ENCODE assay signal across 19 cellular contexts in genomic region chrX:22445880-22446279, GRCh38.
"Had no signal": no experiment of that assay in that cellular context is flagged by ENCODE, and none has a peak within 500 bp of the region (broad histone marks: within the 10 kb centered on the region; RNA-seq: fewer than 3 reads in every experiment).

No MANE protein-coding gene starts in this region.

- H2AFZ ChIP-seq: hepatocyte had no signal

- H3K4me2 ChIP-seq: hepatocyte had no signal

- H3K27me3 Mint-ChIP-seq: stimulated activated memory B cell treated with anti-CD40 and anti-IgM and Interleukin-4, amounts not matched to agents 10 μg/mL and 1 μg/mL and 100 μg/mL, for 72 hours; stimulated activated naive CD8-positive, alpha-beta T cell treated with anti-CD3 and anti-CD28 coated beads, Interleukin-15, Interleukin-2, amounts not matched to agents 100 ng/mL and 50 ng/mL, for 24 hours had no signal

- H3K4me3 Mint-ChIP-seq: nephron; stimulated activated memory B cell treated with anti-CD40 and anti-IgM and Interleukin-4, amounts not matched to agents 10 μg/mL and 1 μg/mL and 100 μg/mL, for 72 hours; stimulated activated naive CD8-positive, alpha-beta T cell treated with anti-CD3 and anti-CD28 coated beads, Interleukin-15, Interleukin-2, amounts not matched to agents 100 ng/mL and 50 ng/mL, for 24 hours had no signal

- ATAC-seq: sciatic nerve; stimulated activated memory B cell treated with anti-CD40 and anti-IgM and Interleukin-4, amounts not matched to agents 10 μg/mL and 1 μg/mL and 100 μg/mL, for 72 hours had no signal

- H3K79me2 ChIP-seq: hepatocyte had no signal

- DNase-seq: effector CD4-positive, alpha-beta T cell; foreskin melanocyte; head of caudate nucleus; kidney glomerular epithelial cell; mesendoderm; naive B cell; spleen; stimulated activated CD4-positive, alpha-beta T cell treated with anti-CD3 and anti-CD28 coated beads, Interleukin-15, amount 100 ng/mL, for 24 hours; stimulated activated CD4-positive, alpha-beta T cell treated with anti-CD3 and anti-CD28 coated beads, Interleukin-1b, Interleukin-23, amount 100 ng/mL, for 48 hours; stimulated activated CD4-positive, alpha-beta T cell treated with anti-CD3 and anti-CD28 coated beads, Interleukin-4, amount 100 ng/mL, for 24 hours; tibial artery; upper lobe of left lung; uterus had no signal

- H3K27ac ChIP-seq: hepatocyte, neutrophil, spleen, tibial artery, upper lobe of left lung, uterus had no signal

- H3K4me3 ChIP-seq: hepatocyte, spleen, tibial artery, upper lobe of left lung, uterus had no signal

- H3K4me1 Mint-ChIP-seq: nephron had no signal

- H3K9me3 ChIP-seq: neutrophil, tibial artery, upper lobe of left lung, uterus had no signal

- H3K4me1 ChIP-seq: spleen, tibial artery, upper lobe of left lung, uterus had no signal

- H3K27me3 ChIP-seq: hepatocyte, neutrophil, spleen, tibial artery, upper lobe of left lung, uterus had no signal

- H3K36me3 Mint-ChIP-seq: stimulated activated memory B cell treated with anti-CD40 and anti-IgM and Interleukin-4, amounts not matched to agents 10 μg/mL and 1 μg/mL and 100 μg/mL, for 72 hours had no signal

- H3K9me3 Mint-ChIP-seq: stimulated activated memory B cell treated with anti-CD40 and anti-IgM and Interleukin-4, amounts not matched to agents 10 μg/mL and 1 μg/mL and 100 μg/mL, for 72 hours had no signal

- H3K27ac Mint-ChIP-seq: naive B cell; nephron; stimulated activated memory B cell treated with anti-CD40 and anti-IgM and Interleukin-4, amounts not matched to agents 10 μg/mL and 1 μg/mL and 100 μg/mL, for 72 hours; stimulated activated naive CD8-positive, alpha-beta T cell treated with anti-CD3 and anti-CD28 coated beads, Interleukin-15, Interleukin-2, amounts not matched to agents 100 ng/mL and 50 ng/mL, for 24 hours had no signal

- H3K36me3 ChIP-seq: neutrophil, spleen, tibial artery, upper lobe of left lung, uterus had no signal
